ENCODE assay signal across 14 cellular contexts in the genomic region with DNA sequence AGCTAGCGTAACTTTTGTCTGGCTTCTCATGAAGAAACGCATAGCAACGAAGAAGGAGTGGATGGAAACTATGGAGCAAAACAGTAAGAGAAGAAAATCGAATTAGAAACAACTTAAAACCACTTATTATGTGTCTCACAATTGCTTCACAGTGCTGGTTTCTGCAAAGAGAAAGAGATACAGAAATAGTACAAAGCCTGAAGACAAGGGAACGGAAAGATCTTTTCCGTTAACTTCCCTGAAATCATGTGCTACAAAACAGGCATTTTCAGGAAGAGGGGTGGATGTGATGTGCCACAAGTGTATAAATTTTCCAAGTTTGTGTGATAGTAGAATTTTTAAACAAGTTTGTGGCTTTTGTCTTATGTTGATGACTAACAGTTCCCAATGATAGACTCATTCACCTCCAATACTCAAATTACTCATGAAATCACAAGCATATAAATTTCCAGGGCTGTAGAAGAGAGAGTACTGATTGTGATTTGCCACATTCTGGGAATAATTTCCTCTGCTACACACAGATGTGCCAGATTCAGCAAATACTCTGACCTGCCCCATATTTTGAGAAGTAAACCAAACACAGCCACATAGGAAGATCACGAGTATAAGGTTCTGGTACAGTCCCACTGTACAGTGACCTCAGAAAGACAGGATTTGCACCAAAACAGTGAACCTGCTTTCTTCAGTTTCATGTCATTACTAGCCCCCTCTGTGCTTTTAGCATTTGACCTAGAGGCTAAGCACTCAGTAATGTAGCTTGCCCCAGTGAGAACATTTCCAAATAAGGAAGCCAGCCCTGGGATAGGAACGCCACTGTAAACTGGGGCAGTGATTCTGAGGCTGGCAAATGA. TPM values are rescaled to one million over a fixed set of nuclear protein-coding genes. Genes with fewer than 3 reads are reported as not detected.
DNase-seq lines count a peak whose midpoint lies in the region; ATAC-seq and TF ChIP-seq lines count a peak whose summit lies in the region.
"Had no signal": no experiment of that assay in that cellular context is flagged by ENCODE, and none has a peak within 500 bp of the region (broad histone marks: within the 10 kb centered on the region; RNA-seq: fewer than 3 reads in every experiment).

No MANE protein-coding gene starts in this region.

- TF ChIP-seq CTCF in cardiac muscle cell (IDR thresholded peaks at IDR 0.05; ENCODE audit: low read depth, low read length) (no peak), neural progenitor cell (IDR thresholded peaks at IDR 0.05) (no peak), esophagus squamous epithelium (IDR thresholded peaks at IDR 0.05) (no peak)

- H3K27me3 ChIP-seq in cardiac muscle cell: no peaks in the 10 kb centered on the region
- H3K27me3 ChIP-seq in neural progenitor cell: no peaks in the 10 kb centered on the region
- no peaks in the 10 kb centered on the region for H3K27me3 ChIP-seq in esophagus squamous epithelium
- H3K27me3 ChIP-seq in HAP-1 (ENCODE audit: low read depth): no peaks in the 10 kb centered on the region
- H3K27me3 ChIP-seq: MG63 had no signal

- peak overlapping the region; percentile 83 for H2AFZ ChIP-seq in neural progenitor cell (replicated peaks)

- H3K4me3 Mint-ChIP-seq in neural progenitor cell: no peak overlapping the region
- H3K4me3 Mint-ChIP-seq in activated CD8-positive, alpha-beta memory T cell treated with anti-CD3 and anti-CD28 coated beads, Interleukin-2, amount 10 ng/mL, durations not matched to agents 7 days and 5 days: no peak overlapping the region

- H3K36me3 ChIP-seq in cardiac muscle cell (no peaks in the 10 kb centered on the region), neural progenitor cell (no peaks in the 10 kb centered on the region), esophagus squamous epithelium (no peaks in the 10 kb centered on the region), HAP-1 (replicated peaks) (no peaks in the 10 kb centered on the region)
- H3K36me3 ChIP-seq: MG63 had no signal

- no peaks in the 10 kb centered on the region for H3F3A ChIP-seq in neural progenitor cell (ENCODE audit: low read depth)

- H3K27ac ChIP-seq in cardiac muscle cell (peak overlapping the region; percentile 90), neural progenitor cell (no peak overlapping the region), esophagus squamous epithelium (peak overlapping the region in 1 of 4 donors; percentile 52)

- H3K9me3 ChIP-seq in cardiac muscle cell (ENCODE audit: low read depth) (no peaks in the 10 kb centered on the region), neural progenitor cell (ENCODE audit: low read depth) (no peaks in the 10 kb centered on the region), esophagus squamous epithelium (no peaks in the 10 kb centered on the region), HAP-1 (no peaks in the 10 kb centered on the region)
- H3K9me3 ChIP-seq: MG63 had no signal

- intact Hi-C loops in Right ventricle myocardium superior (cut with DNase I): no loop called here
- intact Hi-C loops in esophagus squamous epithelium (cut with DNase I): no loop called here

- WGBS in esophagus squamous epithelium, 2 donors: 60 to 63% methylated on average over 8 of the region's 8 CpGs

- no peak overlapping the region for H3K4me2 ChIP-seq in neural progenitor cell

- no peaks in the 10 kb centered on the region for H3K36me3 Mint-ChIP-seq in neural progenitor cell
- no peaks in the 10 kb centered on the region for H3K36me3 Mint-ChIP-seq in activated CD8-positive, alpha-beta memory T cell treated with anti-CD3 and anti-CD28 coated beads, Interleukin-2, amount 10 ng/mL, durations not matched to agents 7 days and 5 days

- no peak for ATAC-seq in Right ventricle myocardium superior (ENCODE audit: poor library complexity)
- no peak for ATAC-seq in activated CD8-positive, alpha-beta memory T cell treated with anti-CD3 and anti-CD28 coated beads, Interleukin-2, amount 10 ng/mL, durations not matched to agents 7 days and 5 days
- no peak for ATAC-seq in GM18511 (IDR thresholded peaks at IDR 0.05; ENCODE audit: unreplicated experiment)

- H3K79me2 ChIP-seq in neural progenitor cell (ENCODE audit: low read depth): no peaks in the 10 kb centered on the region

- in situ Hi-C loops in HAP-1 (cut with MboI; ENCODE audit: low sequenced_read_pairs): no loop called here

- peaks cover 2% of the 10 kb centered on the region for H3K27me3 Mint-ChIP-seq in neural progenitor cell (ENCODE audit: insufficient read depth, low read depth)
- H3K27me3 Mint-ChIP-seq in activated CD8-positive, alpha-beta memory T cell treated with anti-CD3 and anti-CD28 coated beads, Interleukin-2, amount 10 ng/mL, durations not matched to agents 7 days and 5 days: no peaks in the 10 kb centered on the region

- no peak overlapping the region for H3K9ac ChIP-seq in neural progenitor cell

- H3K4me3 ChIP-seq in cardiac muscle cell (no peak overlapping the region), neural progenitor cell (no peak overlapping the region), esophagus squamous epithelium (no peak overlapping the region), HAP-1 (no peak overlapping the region)
- H3K4me3 ChIP-seq: MG63 had no signal

- peak overlapping the region; percentile 55 for H3K27ac Mint-ChIP-seq in neural progenitor cell
- H3K27ac Mint-ChIP-seq in activated CD8-positive, alpha-beta memory T cell treated with anti-CD3 and anti-CD28 coated beads, Interleukin-2, amount 10 ng/mL, durations not matched to agents 7 days and 5 days: no peak overlapping the region

- H3K4me1 ChIP-seq in cardiac muscle cell (ENCODE audit: low read depth) (peaks cover 24% of the 10 kb centered on the region), neural progenitor cell (peaks cover 3% of the 10 kb centered on the region), esophagus squamous epithelium (no peaks in the 10 kb centered on the region), HAP-1 (peaks cover 11% of the 10 kb centered on the region; the same call in 1 of the 2 replicates)

- DNase-seq in cardiac muscle cell (ENCODE audit: low read depth in 1 of 2, low spot score in 1 of 2): peak; percentile 42 to 69
- DNase-seq in Right ventricle myocardium superior: no peak
- DNase-seq in fibroblast of gingiva (ENCODE audit: low read depth): peak; percentile 64
- DNase-seq in neural progenitor cell (ENCODE audit: low spot score): peak; percentile 9
- DNase-seq in activated CD8-positive, alpha-beta memory T cell treated with anti-CD3 and anti-CD28 coated beads, Interleukin-2, amount 10 ng/mL, durations not matched to agents 7 days and 5 days: no peak
- no peak for DNase-seq in esophagus squamous epithelium (lab: John Stamatoyannopoulos, UW)
- DNase-seq in HAP-1 (ENCODE audit: low spot score in 2 of 2): no peak
- DNase-seq: activated CD4-positive, alpha-beta T cell treated with anti-CD3 and anti-CD28 coated beads for 48 hours; DMS79 treated with DMSO at 0.1 percent for 48 hours; MG63; NCI-H526; stimulated activated CD4-positive, alpha-beta T cell treated with anti-CD3 and anti-CD28 coated beads, Interleukin-1b, Interleukin-23, amount 100 ng/mL, for 48 hours; stimulated activated naive CD4-positive, alpha-beta T cell had no signal

- H3K4me1 Mint-ChIP-seq in neural progenitor cell: peaks cover 12% of the 10 kb centered on the region
- no peaks in the 10 kb centered on the region for H3K4me1 Mint-ChIP-seq in activated CD8-positive, alpha-beta memory T cell treated with anti-CD3 and anti-CD28 coated beads, Interleukin-2, amount 10 ng/mL, durations not matched to agents 7 days and 5 days

- CTCF ChIA-PET in activated CD8-positive, alpha-beta memory T cell treated with anti-CD3 and anti-CD28 coated beads, Interleukin-2, amount 10 ng/mL, durations not matched to agents 7 days and 5 days (lab: Charles Lee): no interaction called here

- no peaks in the 10 kb centered on the region for H3K9me3 Mint-ChIP-seq in neural progenitor cell
- no peaks in the 10 kb centered on the region for H3K9me3 Mint-ChIP-seq in activated CD8-positive, alpha-beta memory T cell treated with anti-CD3 and anti-CD28 coated beads, Interleukin-2, amount 10 ng/mL, durations not matched to agents 7 days and 5 days (ENCODE audit: low read depth)

- no peaks in the 10 kb centered on the region for H4K20me1 ChIP-seq in neural progenitor cell (ENCODE audit: low read depth)

- no peak for TF ChIP-seq POLR2A in esophagus squamous epithelium (IDR thresholded peaks at IDR 0.05)

RNA-seq across cellular contexts. Expression of a gene that starts 41.4 kb away (rescaled TPM):
- total RNA-seq in cardiac muscle cell (18.7 and 53.5 TPM in 2 replicates), Right ventricle myocardium superior (0.35 TPM), neural progenitor cell (ENCODE audit: low replicate concordance) (1.4 and 2.2 TPM in 2 replicates), esophagus squamous epithelium (1 to 10 TPM in 1 of 4 donors, under 1 TPM in 3; 0.31 to 2.3 (median 0.55) TPM)
- 17.1 and 41.2 TPM in 2 replicates for polyA plus RNA-seq in cardiac muscle cell
- not detected for total RNA-seq in activated CD8-positive, alpha-beta memory T cell treated with anti-CD3 and anti-CD28 coated beads, Interleukin-2, amount 10 ng/mL, durations not matched to agents 7 days and 5 days

Comparison
In these comparisons a context has a peak if more than half of its experiments do, and no peak if none do; other contexts are left out.
1. DNase-seq: peak in cardiac muscle cell (2 of 2), fibroblast of gingiva (single experiment) and neural progenitor cell (single experiment); none in Right ventricle myocardium superior (single experiment), activated CD8-positive, alpha-beta memory T cell treated with anti-CD3 and anti-CD28 coated beads, Interleukin-2, amount 10 ng/mL, durations not matched to agents 7 days and 5 days (single experiment), esophagus squamous epithelium (single experiment) and HAP-1 (0 of 2).